In the genomic region with DNA sequence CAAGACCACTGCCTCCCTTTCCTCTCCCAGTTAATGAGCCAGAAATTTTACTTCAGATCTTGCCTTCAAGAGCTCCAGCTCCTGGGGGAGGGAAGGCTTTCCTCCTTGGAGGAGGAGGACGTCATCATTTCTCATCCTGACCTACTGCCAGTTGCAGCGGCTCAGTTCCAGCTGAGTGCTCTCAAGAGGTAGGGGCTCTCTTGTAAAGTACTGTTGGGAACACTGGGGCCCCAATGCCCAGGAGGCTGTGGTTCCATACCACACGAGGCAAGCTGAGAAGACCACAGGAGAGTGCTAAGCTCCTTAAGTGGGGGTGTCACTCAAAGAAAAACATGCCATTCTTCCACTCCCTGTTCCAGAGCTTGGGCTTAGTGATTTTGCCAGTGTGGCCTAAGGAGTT, we compare ENCODE assay signal across 17 cellular contexts. TPM values are rescaled to one million over a fixed set of nuclear protein-coding genes. Genes with fewer than 3 reads are reported as not detected.
"Had no signal": no experiment of that assay in that cellular context is flagged by ENCODE, and none has a peak within 500 bp of the region (broad histone marks: within the 10 kb centered on the region; RNA-seq: fewer than 3 reads in every experiment).

No MANE protein-coding gene starts in this region.

- H3K4me3 ChIP-seq: pancreas, skin epidermis, thoracic aorta had no signal

- H3K27me3 ChIP-seq: pancreas had no signal

- DNase-seq: activated CD4-positive, alpha-beta T cell treated with anti-CD3 and anti-CD28 coated beads for 48 hours; activated naive CD4-positive, alpha-beta T cell treated with anti-CD3 and anti-CD28 coated beads, Interleukin-2, amount 50 U/mL, for 16 hours; activated T-cell treated with anti-CD3 and anti-CD28 coated beads for 4 hours; amniotic stem cell; effector memory CD8-positive, alpha-beta T cell; hippocampal formation; left cardiac atrium; mammary epithelial cell; pancreas; stimulated activated CD4-positive, alpha-beta T cell treated with anti-CD3 and anti-CD28 coated beads, Interleukin-4, amount 100 ng/mL, for 4 hours; stimulated activated naive CD8-positive, alpha-beta T cell treated with anti-CD3 and anti-CD28 coated beads, Interleukin-15, amount 100 ng/mL, for 72 hours; T1000 had no signal

- ATAC-seq: activated T-helper 17 cell treated with anti-CD3 and anti-CD28 coated beads, Interleukin-2, amount 50 U/mL, for 72 hours; effector memory CD8-positive, alpha-beta T cell; left cardiac atrium; pancreas; stimulated activated naive CD8-positive, alpha-beta T cell treated with anti-CD3 and anti-CD28 coated beads, Interleukin-15, amount 100 ng/mL, for 72 hours; WTC11 had no signal

RNA-seq across cellular contexts. Expression of gene METTL21C, which starts 36.2 kb away (rescaled TPM):
- total RNA-seq: activated CD8-positive, alpha-beta memory T cell treated with anti-CD3 and anti-CD28 coated beads for 36 hours; activated T-helper 17 cell treated with anti-CD3 and anti-CD28 coated beads, Interleukin-2, amount 50 U/mL, for 72 hours; left cardiac atrium; mammary epithelial cell; pancreas; thoracic aorta; WTC11 had no signal
